Comparison of ENCODE assay signal across 2 cellular contexts in the genomic region with DNA sequence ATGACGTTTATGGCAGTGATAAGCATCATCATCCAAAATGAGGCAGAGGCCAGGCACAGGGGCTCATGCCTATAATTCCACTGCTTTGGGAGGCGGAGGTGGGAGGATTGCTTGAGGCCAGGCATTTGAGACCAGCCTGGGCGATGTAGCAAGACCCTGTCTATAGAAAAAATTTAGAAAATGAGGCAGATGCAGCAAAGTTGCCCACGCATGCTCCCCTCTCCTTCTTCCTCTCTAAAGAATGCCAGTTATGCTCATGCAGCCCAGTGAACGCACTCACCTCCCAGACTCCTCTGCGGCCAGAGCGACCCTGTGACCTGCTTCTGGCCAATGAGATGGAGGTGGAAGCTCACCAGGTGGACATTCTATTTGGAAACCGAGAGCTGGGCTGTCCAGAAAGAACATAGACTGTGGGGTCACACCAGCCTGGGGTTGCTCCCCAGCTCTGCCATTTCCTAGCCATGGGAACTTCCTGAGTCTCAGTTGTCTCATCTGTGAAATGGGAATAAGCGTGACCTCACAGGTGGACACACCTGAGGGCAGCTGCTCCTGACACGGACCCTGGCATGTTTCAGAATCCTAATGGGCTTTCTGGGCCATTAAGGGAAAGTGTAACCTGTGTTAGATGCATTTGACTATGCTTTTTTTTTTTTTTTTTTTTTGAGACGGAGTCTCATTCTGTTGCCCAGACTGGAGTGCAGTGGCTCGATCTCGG.
TF ChIP-seq lines count a peak whose summit lies in the region.

No MANE protein-coding gene starts in this region.

TF ChIP-seq in IMR-90, 13 proteins besides CTCF, POLR2A, EP300 and RAD21:
- TF ChIP-seq MAZ (IDR thresholded peaks at IDR 0.05; ENCODE audit: borderline replicate concordance, low read depth, low read length), result no peak
- TF ChIP-seq, protein P1, sequence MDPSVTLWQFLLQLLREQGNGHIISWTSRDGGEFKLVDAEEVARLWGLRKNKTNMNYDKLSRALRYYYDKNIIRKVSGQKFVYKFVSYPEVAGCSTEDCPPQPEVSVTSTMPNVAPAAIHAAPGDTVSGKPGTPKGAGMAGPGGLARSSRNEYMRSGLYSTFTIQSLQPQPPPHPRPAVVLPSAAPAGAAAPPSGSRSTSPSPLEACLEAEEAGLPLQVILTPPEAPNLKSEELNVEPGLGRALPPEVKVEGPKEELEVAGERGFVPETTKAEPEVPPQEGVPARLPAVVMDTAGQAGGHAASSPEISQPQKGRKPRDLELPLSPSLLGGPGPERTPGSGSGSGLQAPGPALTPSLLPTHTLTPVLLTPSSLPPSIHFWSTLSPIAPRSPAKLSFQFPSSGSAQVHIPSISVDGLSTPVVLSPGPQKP (IDR thresholded peaks at IDR 0.05; ENCODE audit: borderline replicate concordance, low read depth, low read length), result no peak
- no peak for TF ChIP-seq BHLHE40 (IDR thresholded peaks at IDR 0.05; ENCODE audit: low read depth, low read length)
- no peak for TF ChIP-seq CEBPB (IDR thresholded peaks at IDR 0.05; ENCODE audit: low read depth, low read length)
- no peak for TF ChIP-seq NFE2L2 (IDR thresholded peaks at IDR 0.05; ENCODE audit: low read depth, low read length)
- TF ChIP-seq RCOR1 (IDR thresholded peaks at IDR 0.05; ENCODE audit: insufficient replicate concordance, low read length), result no peak
- no peak for TF ChIP-seq MXI1 (IDR thresholded peaks at IDR 0.05; ENCODE audit: borderline replicate concordance, low read depth, low read length)
- no peak for TF ChIP-seq FOS (IDR thresholded peaks at IDR 0.05; ENCODE audit: low read depth, low read length)
- TF ChIP-seq, protein P2, sequence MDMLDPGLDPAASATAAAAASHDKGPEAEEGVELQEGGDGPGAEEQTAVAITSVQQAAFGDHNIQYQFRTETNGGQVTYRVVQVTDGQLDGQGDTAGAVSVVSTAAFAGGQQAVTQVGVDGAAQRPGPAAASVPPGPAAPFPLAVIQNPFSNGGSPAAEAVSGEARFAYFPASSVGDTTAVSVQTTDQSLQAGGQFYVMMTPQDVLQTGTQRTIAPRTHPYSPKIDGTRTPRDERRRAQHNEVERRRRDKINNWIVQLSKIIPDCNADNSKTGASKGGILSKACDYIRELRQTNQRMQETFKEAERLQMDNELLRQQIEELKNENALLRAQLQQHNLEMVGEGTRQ (IDR thresholded peaks at IDR 0.05; ENCODE audit: low read depth, low read length), result no peak

TF ChIP-seq in K562, 482 proteins besides CTCF, POLR2A, EP300 and RAD21:
- TF ChIP-seq, protein P3, sequence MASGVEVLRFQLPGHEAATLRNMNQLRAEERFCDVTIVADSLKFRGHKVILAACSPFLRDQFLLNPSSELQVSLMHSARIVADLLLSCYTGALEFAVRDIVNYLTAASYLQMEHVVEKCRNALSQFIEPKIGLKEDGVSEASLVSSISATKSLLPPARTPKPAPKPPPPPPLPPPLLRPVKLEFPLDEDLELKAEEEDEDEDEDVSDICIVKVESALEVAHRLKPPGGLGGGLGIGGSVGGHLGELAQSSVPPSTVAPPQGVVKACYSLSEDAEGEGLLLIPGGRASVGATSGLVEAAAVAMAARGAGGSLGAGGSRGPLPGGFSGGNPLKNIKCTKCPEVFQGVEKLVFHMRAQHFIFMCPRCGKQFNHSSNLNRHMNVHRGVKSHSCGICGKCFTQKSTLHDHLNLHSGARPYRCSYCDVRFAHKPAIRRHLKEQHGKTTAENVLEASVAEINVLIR (CRISPR knock-in tag; IDR thresholded peaks at IDR 0.05), result no peak
- TF ChIP-seq XRCC4 (IDR thresholded peaks at IDR 0.05; ENCODE audit: extremely low read depth, insufficient read depth, insufficient read length), result no peak
- TF ChIP-seq ZKSCAN3 (CRISPR knock-in tag; IDR thresholded peaks at IDR 0.05), result no peak
- no peak for TF ChIP-seq SMC3 (conservative IDR thresholded peaks at IDR 0.05; ENCODE audit: insufficient read depth, low read depth, low read length)
- TF ChIP-seq, protein P4, sequence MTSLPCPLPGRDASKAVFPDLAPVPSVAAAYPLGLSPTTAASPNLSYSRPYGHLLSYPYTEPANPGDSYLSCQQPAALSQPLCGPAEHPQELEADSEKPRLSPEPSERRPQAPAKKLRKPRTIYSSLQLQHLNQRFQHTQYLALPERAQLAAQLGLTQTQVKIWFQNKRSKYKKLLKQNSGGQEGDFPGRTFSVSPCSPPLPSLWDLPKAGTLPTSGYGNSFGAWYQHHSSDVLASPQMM (CRISPR knock-in tag; IDR thresholded peaks at IDR 0.05), result no peak
- TF ChIP-seq HDGF (IDR thresholded peaks at IDR 0.05), result no peak
- TF ChIP-seq ZBTB8A (IDR thresholded peaks at IDR 0.05; ENCODE audit: partially characterized antibody), result no peak
- peak; percentile 27; the same call in 1 of the 2 replicates for TF ChIP-seq BCOR (IDR thresholded peaks at IDR 0.05)
- no peak for TF ChIP-seq TCF3 (CRISPR knock-in tag; IDR thresholded peaks at IDR 0.05)
- no peak for TF ChIP-seq NEUROD1 (IDR thresholded peaks at IDR 0.05; ENCODE audit: borderline replicate concordance, low read depth, low read length, partially characterized antibody)
- no peak for TF ChIP-seq PPARD (CRISPR knock-in tag; IDR thresholded peaks at IDR 0.05)
- no peak for TF ChIP-seq ZBTB1 (CRISPR knock-in tag; IDR thresholded peaks at IDR 0.05; ENCODE audit: borderline replicate concordance, low read depth)
- TF ChIP-seq ZFP30 (CRISPR knock-in tag; IDR thresholded peaks at IDR 0.05; ENCODE audit: borderline replicate concordance), result no peak
- TF ChIP-seq RCOR1 (IDR thresholded peaks at IDR 0.05; ENCODE audit: borderline replicate concordance in 1 of 2, low read depth in 2 of 2, low read length in 2 of 2), result 0 out of 4 replicates have a peak, but pooled peaks of 1 of the 2 experiments have one; percentile 21
- TF ChIP-seq FUS (optimal IDR thresholded peaks at IDR 0.05; ENCODE audit: low read depth, low read length), result no peak
- peak; percentile 69 for TF ChIP-seq ESRRA (IDR thresholded peaks at IDR 0.05; ENCODE audit: borderline replicate concordance, low read depth)
- TF ChIP-seq ZNF507 (tag; conservative IDR thresholded peaks at IDR 0.05), result no peak
- no peak for TF ChIP-seq MED1 (CRISPR knock-in tag; IDR thresholded peaks at IDR 0.05; ENCODE audit: borderline replicate concordance)
- TF ChIP-seq NCOA1 (IDR thresholded peaks at IDR 0.05; ENCODE audit: low read depth), result no peak
- TF ChIP-seq POLR2AphosphoS5 (IDR thresholded peaks at IDR 0.05; ENCODE audit: control insufficient read depth, insufficient read depth, low read depth, low read length), result no peak
- TF ChIP-seq ZNF121 (CRISPR knock-in tag; conservative IDR thresholded peaks at IDR 0.05), result no peak
- TF ChIP-seq RBM25 (IDR thresholded peaks at IDR 0.05; ENCODE audit: low read depth, low read length, severe bottlenecking), result peak; percentile 62
TF ChIP-seq in K562: peak in this region for 4.
